ENCODE assay signal across 18 cellular contexts in the genomic region with DNA sequence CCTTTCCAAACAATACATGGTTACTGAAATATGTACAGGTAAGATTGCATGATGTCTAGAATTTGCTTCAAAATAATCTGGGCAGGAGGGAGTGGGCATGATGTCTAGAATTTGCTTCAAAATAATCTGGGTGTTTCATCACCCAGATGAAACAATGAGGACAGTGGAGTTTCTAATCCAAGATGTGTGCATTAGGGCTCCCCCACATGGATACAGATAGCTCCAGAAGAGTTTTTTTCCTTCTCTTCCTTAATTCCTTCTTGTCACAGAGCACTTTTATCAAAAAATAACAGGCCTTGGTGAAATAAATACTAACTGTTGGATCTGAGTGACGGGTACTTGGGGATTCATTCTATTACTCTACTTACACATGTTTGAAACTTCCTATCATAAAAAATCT. TPM values are rescaled to one million over a fixed set of nuclear protein-coding genes. Genes with fewer than 3 reads are reported as not detected.
DNase-seq lines count a peak whose midpoint lies in the region; TF ChIP-seq lines count a peak whose summit lies in the region.
"Had no signal": no experiment of that assay in that cellular context is flagged by ENCODE, and none has a peak within 500 bp of the region (broad histone marks: within the 10 kb centered on the region; RNA-seq: fewer than 3 reads in every experiment).

No MANE protein-coding gene starts in this region.

- POLR2A ChIA-PET in AG04450 (lab: Yijun Ruan, JAX): interaction anchor here (1.1 kb wide), 1 partner anchor 59 kb away, joined by 3 read pairs; no protein-coding TSS in a partner anchor

- H3K4me1 Mint-ChIP-seq in nephron progenitor cell: peaks cover 30% of the 10 kb centered on the region

- DNase-seq in AG04450 (ENCODE audit: low read depth, low spot score) (no peak), HT1080 (ENCODE audit: low read depth) (peak; percentile 10), brain microvascular endothelial cell (no peak), NCI-H345 treated with DMSO at 0.1 percent for 48 hours (lab: John Stamatoyannopoulos, UW; ENCODE audit: unreplicated experiment) (no peak), nephron progenitor cell (no peak), GF-D8 (lab: John Stamatoyannopoulos, UW) (no peak), cerebellar cortex (ENCODE audit: low spot score) (no peak)
- DNase-seq: activated CD4-positive, CD25-positive, alpha-beta regulatory T cell treated with anti-CD3 and anti-CD28 coated beads, Interleukin-2, amount 50 U/mL, for 72 hours; foreskin melanocyte; KG1; Right ventricle myocardium superior; upper lobe of left lung had no signal

- H3K27ac Mint-ChIP-seq in nephron progenitor cell: no peak overlapping the region

- H3K36me3 ChIP-seq in brain microvascular endothelial cell (replicated peaks): peaks cover 9% of the 10 kb centered on the region
- peaks cover 33% of the 10 kb centered on the region for H3K36me3 ChIP-seq in mesodermal cell (ENCODE audit: control insufficient read depth, insufficient read depth, low read length)
- H3K36me3 ChIP-seq: prostate gland had no signal

- no peak overlapping the region for H3K4me3 Mint-ChIP-seq in nephron progenitor cell
- H3K4me3 Mint-ChIP-seq: activated naive CD8-positive, alpha-beta T cell had no signal

- peaks cover 25% of the 10 kb centered on the region for H3K4me1 ChIP-seq in mesodermal cell (ENCODE audit: control insufficient read depth, insufficient read depth, low read length, poor library complexity, severe bottlenecking)
- H3K4me1 ChIP-seq: prostate gland had no signal

- no peak overlapping the region for H3K4me3 ChIP-seq in AG04450 (ENCODE audit: low read depth, low read length)
- no peak overlapping the region for H3K4me3 ChIP-seq in brain microvascular endothelial cell (ENCODE audit: low read depth, low read length)
- no peak overlapping the region for H3K4me3 ChIP-seq in mesodermal cell (ENCODE audit: extremely low read depth, insufficient read depth, low read length, poor library complexity, severe bottlenecking)
- H3K4me3 ChIP-seq: left ventricle myocardium inferior, prostate gland, upper lobe of left lung had no signal

- no peaks in the 10 kb centered on the region for H3K27me3 ChIP-seq in AG04450 (ENCODE audit: control insufficient read depth, insufficient read depth, low read length)
- no peaks in the 10 kb centered on the region for H3K27me3 ChIP-seq in brain microvascular endothelial cell (replicated peaks)
- H3K27me3 ChIP-seq: upper lobe of left lung had no signal

- H3K9me3 Mint-ChIP-seq in nephron progenitor cell: no peaks in the 10 kb centered on the region

- TF ChIP-seq CTCF in AG04450 (IDR thresholded peaks at IDR 0.05; ENCODE audit: low read depth, low read length) (peak; percentile 26; the same call in 1 of the 2 replicates), brain microvascular endothelial cell (IDR thresholded peaks at IDR 0.05; ENCODE audit: low read depth, low read length, missing control alignments) (peak; percentile 16), nephron progenitor cell (IDR thresholded peaks at IDR 0.05) (no peak)

- no CpG with 5 or more reads among the region's 1 CpG for WGBS in mesodermal cell (ENCODE audit: insufficient coverage in 2 of 2), 2 experiments

- in situ Hi-C loops in brain microvascular endothelial cell (cut with HindIII; ENCODE audit: low pct_ligation_motif_present, low sequenced_read_pairs): no loop called here

- CTCF ChIA-PET in AG04450 (lab: Charles Lee): interaction anchor here (0.9 to 8.6 kb wide), 9 partner anchors 8 to 295 kb away, joined by 3 to 136 read pairs (median 25); a partner anchor contains a TSS

- peaks cover 11% of the 10 kb centered on the region for H3K36me3 Mint-ChIP-seq in nephron progenitor cell (ENCODE audit: low read depth)

- H3K27me3 Mint-ChIP-seq in nephron progenitor cell (ENCODE audit: low read depth, poor library complexity): no peaks in the 10 kb centered on the region
- H3K27me3 Mint-ChIP-seq: activated naive CD8-positive, alpha-beta T cell had no signal

- no peaks in the 10 kb centered on the region for H3K9me3 ChIP-seq in AG04450 (ENCODE audit: control insufficient read depth, insufficient read depth, low read length)
- no peaks in the 10 kb centered on the region for H3K9me3 ChIP-seq in mesodermal cell (ENCODE audit: control insufficient read depth, low read length)
- H3K9me3 ChIP-seq: left ventricle myocardium inferior, prostate gland, upper lobe of left lung had no signal

- H3K27ac ChIP-seq in AG04450 (ENCODE audit: low read depth, low read length) (no peak overlapping the region), brain microvascular endothelial cell (peak overlapping the region; percentile 56), mesodermal cell (ENCODE audit: low read depth, low read length, severe bottlenecking) (peak overlapping the region; percentile 49)
- H3K27ac ChIP-seq: HL-60, left ventricle myocardium inferior, prostate gland had no signal

RNA-seq across cellular contexts. Expression of a gene that starts 14.9 kb away (rescaled TPM):
- 138 and 164 TPM in 2 replicates for polyA plus RNA-seq in AG04450 (2011; rRNA removed)
- 111 and 133 TPM in 2 replicates for polyA minus RNA-seq in AG04450 (2011; rRNA and poly(A)+ RNA removed)
- total RNA-seq in HT1080 (2014; rRNA removed; shearing (Covaris generic)): 208 and 248 TPM in 2 replicates
- 244 and 384 TPM in 2 replicates for polyA plus RNA-seq in HT1080 (2015; cell fraction: cytosol; rRNA removed)
- 117 and 127 TPM in 2 replicates for polyA plus RNA-seq in HT1080 (2015; cell fraction: nucleus; rRNA removed)
- 123 TPM for polyA plus RNA-seq in mesodermal cell (2013, experiment 1 of 2)
- 103 TPM for polyA plus RNA-seq in mesodermal cell (2013, experiment 2 of 2)

RNA-seq across cellular contexts. Expression of a gene that starts 28.2 kb away (rescaled TPM):
- polyA plus RNA-seq in AG04450 (2011; rRNA removed): 87.7 and 101 TPM in 2 replicates
- polyA minus RNA-seq in AG04450 (2011; rRNA and poly(A)+ RNA removed): 177 and 215 TPM in 2 replicates
- total RNA-seq in HT1080 (2014; rRNA removed; shearing (Covaris generic)): 295 and 342 TPM in 2 replicates
- 151 and 163 TPM in 2 replicates for polyA plus RNA-seq in HT1080 (2015; cell fraction: cytosol; rRNA removed)
- polyA plus RNA-seq in HT1080 (2015; cell fraction: nucleus; rRNA removed): 289 and 320 TPM in 2 replicates
- 88.3 TPM for polyA plus RNA-seq in mesodermal cell (2013, experiment 1 of 2)
- polyA plus RNA-seq in mesodermal cell (2013, experiment 2 of 2): 84.1 TPM

RNA-seq across cellular contexts. Expression of a gene that starts 56.8 kb away (rescaled TPM):
- 5,773 and 5,780 TPM in 2 replicates for polyA plus RNA-seq in AG04450 (2011; rRNA removed)
- 4,970 and 6,372 TPM in 2 replicates for polyA minus RNA-seq in AG04450 (2011; rRNA and poly(A)+ RNA removed)
- 955 and 1,238 TPM in 2 replicates for total RNA-seq in HT1080 (2014; rRNA removed; shearing (Covaris generic))
- 969 and 1,116 TPM in 2 replicates for polyA plus RNA-seq in HT1080 (2015; cell fraction: cytosol; rRNA removed)
- 1,737 and 2,034 TPM in 2 replicates for polyA plus RNA-seq in HT1080 (2015; cell fraction: nucleus; rRNA removed)
- polyA plus RNA-seq in mesodermal cell (2013, experiment 1 of 2): 2,112 TPM
- 2,024 TPM for polyA plus RNA-seq in mesodermal cell (2013, experiment 2 of 2)
- total RNA-seq: T-helper 2 cell treated with Interferon-gamma antibody and Interleukin-4, amounts not matched to agents 100 ng/mL and 5 ng/mL, for 36 hours had no signal
